Comparison of ENCODE assay signal across 8 cellular contexts in the genomic region with DNA sequence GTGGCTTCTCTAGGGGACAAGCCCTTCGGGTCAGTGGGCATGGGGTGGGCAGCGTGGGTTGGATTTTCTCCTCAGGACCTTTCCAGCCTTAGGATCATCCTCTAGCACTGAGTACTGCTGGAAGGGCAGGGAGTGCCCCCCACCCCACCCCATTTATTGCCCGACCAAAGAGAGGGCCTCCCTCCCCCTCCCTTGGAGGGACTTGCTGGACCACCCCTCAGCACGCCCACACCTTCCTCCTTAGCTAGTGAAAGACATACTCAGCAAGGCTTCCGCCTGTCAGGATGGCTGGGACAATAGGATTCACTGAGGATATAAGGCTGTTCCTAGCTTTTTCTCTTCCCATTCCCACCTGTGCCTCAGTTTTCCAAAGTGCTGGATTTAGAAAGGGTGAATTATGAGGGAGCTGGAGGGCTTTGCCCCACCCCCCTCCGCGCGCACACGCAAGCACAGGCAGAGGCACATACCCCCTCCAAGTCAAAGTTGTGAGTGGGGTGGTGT. TPM values are rescaled to one million over a fixed set of nuclear protein-coding genes. Genes with fewer than 3 reads are reported as not detected.
A peak's percentile ranks its signal among the peaks of the same experiment; 100 is the strongest.
DNase-seq lines count a peak whose midpoint lies in the region; ATAC-seq and TF ChIP-seq lines count a peak whose summit lies in the region.

No MANE protein-coding gene starts in this region.

- H2AFZ ChIP-seq in H9 (ENCODE audit: low read length), result no peak overlapping the region
- H2AFZ ChIP-seq in hepatocyte, result no peak overlapping the region
- H2AFZ ChIP-seq in smooth muscle cell (ENCODE audit: low read depth), result no peak overlapping the region

- TF ChIP-seq CTCF in H9 (conservative IDR thresholded peaks at IDR 0.05), result no peak
- TF ChIP-seq CTCF in activated B cell treated with CpG ODN at 0.5 μM for 24 hours (IDR thresholded peaks at IDR 0.05), result no peak
- no peak for TF ChIP-seq CTCF in hepatocyte (IDR thresholded peaks at IDR 0.05; ENCODE audit: poor library complexity)
- no peak for TF ChIP-seq CTCF in smooth muscle cell (IDR thresholded peaks at IDR 0.05; ENCODE audit: borderline replicate concordance, insufficient read depth, poor library complexity, severe bottlenecking)

- H3K4me3 ChIP-seq in hepatocyte (no peak overlapping the region), smooth muscle cell (no peak overlapping the region)

- WGBS in H9 (ENCODE audit: extremely low coverage, insufficient read length, low lambda C conversion rate), result no CpG with 5 or more reads among the region's 9 CpGs
- WGBS in hepatocyte (ENCODE audit: low lambda C conversion rate, missing lambda C conversion rate), result 58% methylated on average over 8 of the region's 9 CpGs
- WGBS in smooth muscle cell (ENCODE audit: low lambda C conversion rate), result 39% methylated on average over 8 of the region's 9 CpGs

- H3K27ac Mint-ChIP-seq in H9, result peak overlapping the region in 2 of 3 experiments; percentile 69 to 82; a peak in 4 of 7 replicates
- H3K27ac Mint-ChIP-seq in activated B cell treated with CpG ODN at 0.5 μM for 24 hours, result peak overlapping the region; percentile 61

- H2AK5ac ChIP-seq in H9 (ENCODE audit: insufficient read length, low read length), result no peak overlapping the region

- intact Hi-C loops in activated B cell treated with CpG ODN at 0.5 μM for 24 hours (cut with micrococcal nuclease), result loop anchor here (5.0 kb wide), 2 partner anchors 95 to 115 kb away; partner anchors contain the start of genes MRPL14 and TMEM63B

- H3K4ac ChIP-seq in H9 (ENCODE audit: low read depth, low read length), result no peak overlapping the region

- H3K79me1 ChIP-seq in H9 (ENCODE audit: insufficient read depth, low read depth, low read length, poor library complexity, severe bottlenecking), result peaks cover 17% of the 10 kb centered on the region

- no peak overlapping the region for H4K8ac ChIP-seq in H9 (replicated peaks; ENCODE audit: insufficient read length, low read depth, low read length)

- POLR2A ChIA-PET in activated B cell treated with CpG ODN at 0.5 μM for 24 hours (lab: Charles Lee), result interaction anchor here (0.9 to 3.8 kb wide), 5 partner anchors 15 to 508 kb away, joined by 3 to 49 read pairs (median 4); partner anchors contain the start of gene HSP90AB1

- H3K4me1 ChIP-seq in H9 (ENCODE audit: insufficient read depth, low read length) (peaks cover 24% of the 10 kb centered on the region; the same call in 1 of the 2 replicates), hepatocyte (ENCODE audit: insufficient read depth) (peaks cover 60% of the 10 kb centered on the region), smooth muscle cell (ENCODE audit: low read depth) (peaks cover 50% of the 10 kb centered on the region)

- H3K23ac ChIP-seq in H9 (ENCODE audit: insufficient read length, low read depth, low read length), result no peak overlapping the region

- no peaks in the 10 kb centered on the region for H3K27me3 ChIP-seq in H9 (ENCODE audit: insufficient read depth, low read length)
- no peaks in the 10 kb centered on the region for H3K27me3 ChIP-seq in hepatocyte
- H3K27me3 ChIP-seq in smooth muscle cell (ENCODE audit: low read depth), result no peaks in the 10 kb centered on the region

- CTCF ChIA-PET in activated B cell treated with CpG ODN at 0.5 μM for 24 hours (lab: Charles Lee), result no interaction called here

- H2BK20ac ChIP-seq in H9 (ENCODE audit: low read depth, low read length, poor library complexity, severe bottlenecking), result no peak overlapping the region

- H3K79me2 ChIP-seq in H9 (ENCODE audit: insufficient read depth, low read length), result peaks cover 17% of the 10 kb centered on the region; the same call in 1 of the 2 replicates
- peaks cover 8% of the 10 kb centered on the region for H3K79me2 ChIP-seq in hepatocyte
- no peaks in the 10 kb centered on the region for H3K79me2 ChIP-seq in smooth muscle cell (ENCODE audit: low read depth)

- peaks cover 9% of the 10 kb centered on the region for H3F3A ChIP-seq in smooth muscle cell (ENCODE audit: low read depth)

- no peak overlapping the region for H2BK15ac ChIP-seq in H9 (ENCODE audit: low read depth, low read length)

- peak overlapping the region; percentile 60 for H3K4me2 ChIP-seq in H9 (ENCODE audit: insufficient read depth, insufficient read length, low read length)
- H3K4me2 ChIP-seq in hepatocyte, result peak overlapping the region; percentile 100
- H3K4me2 ChIP-seq in smooth muscle cell, result peak overlapping the region; percentile 96

- H4K20me1 ChIP-seq in H9 (ENCODE audit: control insufficient read depth, insufficient read depth, insufficient read length), result peaks cover 2% of the 10 kb centered on the region
- H4K20me1 ChIP-seq in hepatocyte (ENCODE audit: insufficient read depth, poor library complexity, severe bottlenecking), result no peaks in the 10 kb centered on the region
- H4K20me1 ChIP-seq in smooth muscle cell (ENCODE audit: low read depth), result no peaks in the 10 kb centered on the region

- H3K36me3 ChIP-seq in hepatocyte (replicated peaks; ENCODE audit: insufficient read depth, low read depth) (no peaks in the 10 kb centered on the region), smooth muscle cell (ENCODE audit: low read depth) (no peaks in the 10 kb centered on the region)

- H3K36me3 Mint-ChIP-seq in H9 (ENCODE audit: insufficient read depth in 1 of 3, low read depth in 3 of 3), result peaks cover 2 to 4% (median 3%) of the 10 kb centered on the region in 3 experiments; a peak in 4 of 7 replicates
- H3K36me3 Mint-ChIP-seq in activated B cell treated with CpG ODN at 0.5 μM for 24 hours (ENCODE audit: low read depth), result no peaks in the 10 kb centered on the region

- H3K27ac ChIP-seq in H9 (ENCODE audit: insufficient read length, low read depth, low read length) (no peak overlapping the region), hepatocyte (no peak overlapping the region), smooth muscle cell (ENCODE audit: low read depth) (no peak overlapping the region)

- no peak overlapping the region for H3T11ph ChIP-seq in H9 (ENCODE audit: low read length)

- peaks cover 64 to 70% of the 10 kb centered on the region in 2 experiments for H3K4me1 Mint-ChIP-seq in H9
- peaks cover 39% of the 10 kb centered on the region for H3K4me1 Mint-ChIP-seq in activated B cell treated with CpG ODN at 0.5 μM for 24 hours

- no peak for ATAC-seq in activated B cell treated with CpG ODN at 0.5 μM for 24 hours (ENCODE audit: low read depth)
- no peak for ATAC-seq in HG03175 (IDR thresholded peaks at IDR 0.05; ENCODE audit: unreplicated experiment)

- no peak overlapping the region for H2BK120ac ChIP-seq in H9 (ENCODE audit: low read depth, low read length, poor library complexity, severe bottlenecking)

- H3K9me3 Mint-ChIP-seq in H9 (no peaks in the 10 kb centered on the region; a peak in 1 of 5 replicates), activated B cell treated with CpG ODN at 0.5 μM for 24 hours (no peaks in the 10 kb centered on the region)

- H3K23me2 ChIP-seq in H9 (ENCODE audit: insufficient read length, low read depth, low read length, poor library complexity, severe bottlenecking), result peaks cover 22% of the 10 kb centered on the region

- H3K27me3 Mint-ChIP-seq in H9 (ENCODE audit: low read depth), result peaks cover 1% of the 10 kb centered on the region
- no peaks in the 10 kb centered on the region for H3K27me3 Mint-ChIP-seq in activated B cell treated with CpG ODN at 0.5 μM for 24 hours

- no peak overlapping the region for H3K14ac ChIP-seq in H9 (ENCODE audit: insufficient read depth, low read length)

- H3K9me3 ChIP-seq in H9 (ENCODE audit: control insufficient read depth, low read depth, low read length), result no peaks in the 10 kb centered on the region
- no peaks in the 10 kb centered on the region for H3K9me3 ChIP-seq in hepatocyte (ENCODE audit: low read depth)
- H3K9me3 ChIP-seq in smooth muscle cell (replicated peaks; ENCODE audit: low read depth), result no peaks in the 10 kb centered on the region

- no peak overlapping the region for H4K5ac ChIP-seq in H9 (ENCODE audit: insufficient read length, low read depth, low read length)

- H3K18ac ChIP-seq in H9 (ENCODE audit: insufficient read length, low read depth, low read length), result no peak overlapping the region

- H3K9ac ChIP-seq in H9 (ENCODE audit: extremely low read depth, insufficient read length, low read length) (no peak overlapping the region), smooth muscle cell (ENCODE audit: low read depth) (no peak overlapping the region)

- H3K4me3 Mint-ChIP-seq in H9 (peak overlapping the region; percentile 85 to 96), activated B cell treated with CpG ODN at 0.5 μM for 24 hours (peak overlapping the region; percentile 82)

- no peak overlapping the region for H2BK12ac ChIP-seq in H9 (ENCODE audit: insufficient read length, low read depth, low read length)

- H4K91ac ChIP-seq in H9 (ENCODE audit: insufficient read length, low read depth, low read length), result no peak overlapping the region

- no peak overlapping the region for H2BK5ac ChIP-seq in H9 (ENCODE audit: insufficient read length, low read length)

- no peaks in the 10 kb centered on the region for H3K9me2 ChIP-seq in hepatocyte (replicated peaks; ENCODE audit: insufficient read depth)

- no peak overlapping the region for H3K56ac ChIP-seq in H9 (ENCODE audit: insufficient read length, low read depth, low read length)

- DNase-seq in H9 (no peak), activated B cell treated with CpG ODN at 0.5 μM for 24 hours (no peak), hepatocyte (ENCODE audit: low spot score) (no peak), smooth muscle cell (lab: John Stamatoyannopoulos, UW; ENCODE audit: unreplicated experiment) (no peak), NCI-H146 (lab: John Stamatoyannopoulos, UW) (no peak), epidermal melanocyte (ENCODE audit: insufficient read length, low spot score) (no peak), NCI-H2029 treated with DMSO at 0.1 percent for 48 hours (lab: John Stamatoyannopoulos, UW) (no peak)

RNA-seq across cellular contexts. Expression of gene SLC29A1, which starts 0.9 kb away (rescaled TPM):
- total RNA-seq in H9 (2021) (118 and 124 TPM in 2 replicates), activated B cell treated with CpG ODN at 0.5 μM for 24 hours (15.0 and 17.3 TPM in 2 replicates), hepatocyte (23.3 and 32.4 TPM in 2 replicates), smooth muscle cell (7.3 and 8.0 TPM in 2 replicates)
- polyA plus RNA-seq in hepatocyte (28.5 and 30.8 TPM in 2 replicates), smooth muscle cell (7.4 and 8.1 TPM in 2 replicates)

RNA-seq across cellular contexts. Expression of gene MYMX, which starts 5.8 kb away (rescaled TPM):
- total RNA-seq in H9 (2021) (1.1 and 1.8 TPM in 2 replicates), activated B cell treated with CpG ODN at 0.5 μM for 24 hours (not detected in 2 replicates), hepatocyte (not detected in 2 replicates), smooth muscle cell (not detected in 2 replicates)
- polyA plus RNA-seq in hepatocyte (2.0 TPM in 1 of 2 replicates, not detected in the other), smooth muscle cell (not detected in 2 replicates)

RNA-seq across cellular contexts. Expression of gene HSP90AB1, which starts 24.4 kb away (rescaled TPM):
- total RNA-seq in H9 (2021) (1,986 and 2,056 TPM in 2 replicates), activated B cell treated with CpG ODN at 0.5 μM for 24 hours (1,222 and 1,311 TPM in 2 replicates), hepatocyte (884 and 891 TPM in 2 replicates), smooth muscle cell (736 and 781 TPM in 2 replicates)
- polyA plus RNA-seq in hepatocyte (422 and 440 TPM in 2 replicates), smooth muscle cell (408 TPM in 2 replicates)

RNA-seq across cellular contexts. Expression of gene SLC35B2, which starts 34.8 kb away (rescaled TPM):
- total RNA-seq in H9 (2021) (34.5 and 36.1 TPM in 2 replicates), activated B cell treated with CpG ODN at 0.5 μM for 24 hours (27.0 and 29.1 TPM in 2 replicates), hepatocyte (73.0 and 74.1 TPM in 2 replicates), smooth muscle cell (68.6 and 78.0 TPM in 2 replicates)
- polyA plus RNA-seq in hepatocyte (92.9 and 104 TPM in 2 replicates), smooth muscle cell (112 and 117 TPM in 2 replicates)

RNA-seq across cellular contexts. Expression of gene NFKBIE, which starts 42.8 kb away (rescaled TPM):
- total RNA-seq in H9 (2021), result 9.7 and 12.1 TPM in 2 replicates
- total RNA-seq in activated B cell treated with CpG ODN at 0.5 μM for 24 hours, result 94.7 and 99.2 TPM in 2 replicates
- total RNA-seq in hepatocyte, result 13.2 and 16.7 TPM in 2 replicates
- polyA plus RNA-seq in hepatocyte, result 9.6 and 14.0 TPM in 2 replicates
- 7.0 and 11.4 TPM in 2 replicates for total RNA-seq in smooth muscle cell
- 11.3 and 12.3 TPM in 2 replicates for polyA plus RNA-seq in smooth muscle cell
